ENCODE assay signal across 1 cellular context in genomic region chr19:44954649-44955499, GRCh38.
TF ChIP-seq lines count a peak whose summit lies in the region.

Gene CLPTM1 (plus strand): TSS chr19:44955380. CDS start chr19:44955396, 16 bp downstream.

TF ChIP-seq in K562, 482 proteins besides CTCF, POLR2A, EP300 and RAD21 (continued from another document and continues in another):
- TF ChIP-seq PKNOX1 (IDR thresholded peaks at IDR 0.05) = peak; percentile 37
- no peak for TF ChIP-seq RNF2 (IDR thresholded peaks at IDR 0.05)
- no peak for TF ChIP-seq NR2F6 (CRISPR knock-in tag; IDR thresholded peaks at IDR 0.05)
- TF ChIP-seq ZBTB2 (IDR thresholded peaks at IDR 0.05) = 0 out of 2 replicates have a peak, but pooled peaks have one; percentile 11
- TF ChIP-seq BRD4 (IDR thresholded peaks at IDR 0.05) = peak; percentile 9; the same call in 1 of the 2 replicates
- no peak for TF ChIP-seq TCF7L2 (IDR thresholded peaks at IDR 0.05; ENCODE audit: low read depth, low read length)
- peak; percentile 98 for TF ChIP-seq NBN (IDR thresholded peaks at IDR 0.05; ENCODE audit: low read depth)
- no peak for TF ChIP-seq ZNF586 (CRISPR knock-in tag; conservative IDR thresholded peaks at IDR 0.05)
- peak; percentile 99 for TF ChIP-seq TRIM25 (IDR thresholded peaks at IDR 0.05; ENCODE audit: borderline replicate concordance)
- TF ChIP-seq SAFB (IDR thresholded peaks at IDR 0.05; ENCODE audit: borderline replicate concordance, low read depth, low read length) = no peak
- peak; percentile 84 for TF ChIP-seq LEF1 (IDR thresholded peaks at IDR 0.05)
- no peak for TF ChIP-seq SREBF1 (IDR thresholded peaks at IDR 0.05; ENCODE audit: borderline replicate concordance, low read depth, low read length)
- TF ChIP-seq ZMIZ1 (IDR thresholded peaks at IDR 0.05; ENCODE audit: low read depth in 2 of 2, low read length in 2 of 2) = no peak
- TF ChIP-seq CBX5 (IDR thresholded peaks at IDR 0.05; ENCODE audit: borderline replicate concordance, low read depth) = no peak
- no peak for TF ChIP-seq KDM1A (IDR thresholded peaks at IDR 0.05)
- TF ChIP-seq NKRF (IDR thresholded peaks at IDR 0.05; ENCODE audit: borderline replicate concordance) = peak; percentile 96
- TF ChIP-seq LARP7 (IDR thresholded peaks at IDR 0.05) = peak; percentile 68; the same call in 1 of the 2 replicates
- TF ChIP-seq XRCC5 (IDR thresholded peaks at IDR 0.05; ENCODE audit: low read depth, low read length) = 0 out of 2 replicates have a peak, but pooled peaks have one; percentile 24
- TF ChIP-seq HMGN3 (IDR thresholded peaks at IDR 0.05; ENCODE audit: borderline replicate concordance, extremely low read depth, insufficient read length, low read depth, low read length) = no peak
- no peak; the same call in 1 of the 2 replicates for TF ChIP-seq TAF7 (tag; IDR thresholded peaks at IDR 0.05)
- no peak for TF ChIP-seq RERE (CRISPR knock-in tag; IDR thresholded peaks at IDR 0.05; ENCODE audit: borderline replicate concordance)
- TF ChIP-seq POLR2AphosphoS5 (IDR thresholded peaks at IDR 0.05; ENCODE audit: control insufficient read depth, insufficient read depth, low read depth, low read length) = peak; percentile 81; the same call in 1 of the 2 replicates
- TF ChIP-seq L3MBTL2 (IDR thresholded peaks at IDR 0.05) = peak; percentile 52
- TF ChIP-seq E2F6 (IDR thresholded peaks at IDR 0.05; ENCODE audit: borderline replicate concordance in 1 of 2, extremely low read depth in 1 of 2, insufficient read depth in 1 of 2, insufficient read length in 1 of 2, low read depth in 1 of 2, low read length in 1 of 2, poor library complexity in 1 of 2, severe bottlenecking in 1 of 2) = peak in 1 of 2 experiments; percentile 9
- TF ChIP-seq CAMTA2 (CRISPR knock-in tag; conservative IDR thresholded peaks at IDR 0.05) = no peak
- TF ChIP-seq HOXB6 (CRISPR knock-in tag; IDR thresholded peaks at IDR 0.05; ENCODE audit: borderline replicate concordance) = no peak
- peak in 1 of 2 experiments; percentile 66; a peak in 2 of 4 replicates for TF ChIP-seq ZNF318 (IDR thresholded peaks at IDR 0.05; ENCODE audit: borderline replicate concordance in 1 of 2, low read depth in 1 of 2)
- TF ChIP-seq NFXL1 (CRISPR knock-in tag; IDR thresholded peaks at IDR 0.05) = no peak
- TF ChIP-seq ZKSCAN3 (CRISPR knock-in tag; IDR thresholded peaks at IDR 0.05) = no peak
